Comparison of ENCODE assay signal across 14 cellular contexts in genomic region chr4:17336986-17337385, GRCh38.
A peak's percentile ranks its signal among the peaks of the same experiment; 100 is the strongest.
DNase-seq lines count a peak whose midpoint lies in the region; ATAC-seq, FAIRE-seq and TF ChIP-seq lines count a peak whose summit lies in the region.
"Had no signal": no experiment of that assay in that cellular context is flagged by ENCODE, and none has a peak within 500 bp of the region (broad histone marks: within the 10 kb centered on the region; RNA-seq: fewer than 3 reads in every experiment).

No MANE protein-coding gene starts in this region.

- H4K20me1 ChIP-seq in astrocyte (ENCODE audit: insufficient read depth, low read length) (no peaks in the 10 kb centered on the region), PC-3 (ENCODE audit: low read length) (no peaks in the 10 kb centered on the region)

- H3F3A ChIP-seq in PC-3 (ENCODE audit: low read length, unreplicated experiment), result no peaks in the 10 kb centered on the region

- H3K27ac ChIP-seq in astrocyte (ENCODE audit: low read depth, low read length) (no peak overlapping the region), PC-3 (ENCODE audit: low read length) (no peak overlapping the region)
- H3K27ac ChIP-seq: C4-2B, gastroesophageal sphincter, prostate gland had no signal

- CTCF ChIA-PET in activated CD4-positive, alpha-beta T cell treated with anti-CD3 and anti-CD28 coated beads for 36 hours (lab: Charles Lee), result interaction anchor here (0.7 to 5.1 kb wide), 7 partner anchors 9 to 137 kb away, joined by 3 to 20 read pairs (median 3); no protein-coding TSS in a partner anchor
- CTCF ChIA-PET in PC-3 (lab: Charles Lee), result no interaction called here

- intact Hi-C loops in activated CD4-positive, alpha-beta T cell treated with anti-CD3 and anti-CD28 coated beads for 36 hours (cut with DNase I, micrococcal nuclease), result loop anchor here (1.0 to 10.0 kb wide), 9 partner anchors 12 to 1652 kb away; partner anchors contain the start of genes TAPT1 (in 2 of the 2), DCAF16 (in 1 of the 2), FAM200B (in 1 of the 2) and LAP3 (in 1 of the 2)
- intact Hi-C loops in PC-3 (cut with micrococcal nuclease), result no loop called here

- BruUV-seq in PC-3 (replicated peaks; lab: Mats Ljungman, UMichigan), result no TSS peak

- peak overlapping the region; percentile 54 for H3K4me3 Mint-ChIP-seq in activated CD4-positive, alpha-beta T cell treated with anti-CD3 and anti-CD28 coated beads for 36 hours
- H3K4me3 Mint-ChIP-seq in astrocyte (ENCODE audit: unreplicated experiment) (no peak overlapping the region), progenitor cell of endocrine pancreas (ENCODE audit: low read depth) (no peak overlapping the region)

- H3K36me3 Mint-ChIP-seq in activated CD4-positive, alpha-beta T cell treated with anti-CD3 and anti-CD28 coated beads for 36 hours (ENCODE audit: low read depth), result no peaks in the 10 kb centered on the region
- H3K36me3 Mint-ChIP-seq in astrocyte (ENCODE audit: low read depth, unreplicated experiment), result no peaks in the 10 kb centered on the region
- H3K36me3 Mint-ChIP-seq in progenitor cell of endocrine pancreas (ENCODE audit: insufficient read depth), result no peaks in the 10 kb centered on the region

- FAIRE-seq in astrocyte (lab: Jason Lieb, UNC), result no peak
- FAIRE-seq: A204.1, colon had no signal

- H3K79me2 ChIP-seq in astrocyte (ENCODE audit: insufficient read depth, low read length), result no peaks in the 10 kb centered on the region
- no peaks in the 10 kb centered on the region for H3K79me2 ChIP-seq in PC-3 (ENCODE audit: low read length)

- peak overlapping the region; percentile 53 for H3K4me2 ChIP-seq in astrocyte (ENCODE audit: low read length)
- no peak overlapping the region for H3K4me2 ChIP-seq in PC-3 (ENCODE audit: low read length)

- H3K9me3 Mint-ChIP-seq in activated CD4-positive, alpha-beta T cell treated with anti-CD3 and anti-CD28 coated beads for 36 hours (ENCODE audit: low read depth), result no peaks in the 10 kb centered on the region
- H3K9me3 Mint-ChIP-seq in astrocyte (ENCODE audit: unreplicated experiment), result no peaks in the 10 kb centered on the region
- no peaks in the 10 kb centered on the region for H3K9me3 Mint-ChIP-seq in progenitor cell of endocrine pancreas (ENCODE audit: low read depth)

- no peaks in the 10 kb centered on the region for H3K36me3 ChIP-seq in astrocyte (ENCODE audit: insufficient read depth, low read length)
- H3K36me3 ChIP-seq in PC-3 (ENCODE audit: low read depth, low read length), result no peaks in the 10 kb centered on the region
- H3K36me3 ChIP-seq: gastroesophageal sphincter, prostate gland had no signal

- H3K9me2 ChIP-seq in PC-3 (replicated peaks; ENCODE audit: low read length), result no peaks in the 10 kb centered on the region

- H3K27me3 ChIP-seq in astrocyte (ENCODE audit: insufficient read depth, low read length), result no peaks in the 10 kb centered on the region
- peaks cover 46% of the 10 kb centered on the region for H3K27me3 ChIP-seq in PC-3 (ENCODE audit: low read length)
- H3K27me3 ChIP-seq: gastroesophageal sphincter had no signal

- POLR2A ChIA-PET in activated CD4-positive, alpha-beta T cell treated with anti-CD3 and anti-CD28 coated beads for 36 hours (lab: Charles Lee), result interaction anchor here (0.5 to 0.6 kb wide), 2 partner anchors 165 to 240 kb away, joined by 3 to 5 read pairs; partner anchors contain the start of gene LAP3
- POLR2A ChIA-PET in PC-3 (lab: Charles Lee; ENCODE audit: unreplicated experiment), result no interaction called here

- H3K4me1 ChIP-seq in astrocyte (ENCODE audit: insufficient read depth, low read length) (peaks cover 8% of the 10 kb centered on the region), PC-3 (ENCODE audit: insufficient read depth, low read length) (no peaks in the 10 kb centered on the region)
- H3K4me1 ChIP-seq: gastroesophageal sphincter, prostate gland had no signal

- H3K27ac Mint-ChIP-seq in activated CD4-positive, alpha-beta T cell treated with anti-CD3 and anti-CD28 coated beads for 36 hours, result peak overlapping the region; percentile 92
- H3K27ac Mint-ChIP-seq in astrocyte (ENCODE audit: unreplicated experiment) (no peak overlapping the region), progenitor cell of endocrine pancreas (no peak overlapping the region)

- H3K4me1 Mint-ChIP-seq in activated CD4-positive, alpha-beta T cell treated with anti-CD3 and anti-CD28 coated beads for 36 hours, result peaks cover 45% of the 10 kb centered on the region
- peaks cover 4% of the 10 kb centered on the region for H3K4me1 Mint-ChIP-seq in astrocyte (ENCODE audit: low read depth, unreplicated experiment)
- H3K4me1 Mint-ChIP-seq in progenitor cell of endocrine pancreas (ENCODE audit: low read depth), result peaks cover 1% of the 10 kb centered on the region

- no peaks in the 10 kb centered on the region for H3K27me3 Mint-ChIP-seq in activated CD4-positive, alpha-beta T cell treated with anti-CD3 and anti-CD28 coated beads for 36 hours
- H3K27me3 Mint-ChIP-seq in astrocyte (ENCODE audit: low read depth, unreplicated experiment) (no peaks in the 10 kb centered on the region), progenitor cell of endocrine pancreas (peaks cover 15% of the 10 kb centered on the region)

- peak; percentile 55 for ATAC-seq in activated CD4-positive, alpha-beta T cell treated with anti-CD3 and anti-CD28 coated beads for 36 hours
- ATAC-seq in GM19035 (IDR thresholded peaks at IDR 0.05; ENCODE audit: unreplicated experiment), result peak; percentile 2
- ATAC-seq in HG03571 (IDR thresholded peaks at IDR 0.05; ENCODE audit: unreplicated experiment), result peak; percentile 17
- no peak for ATAC-seq in PC-3

- H3K9ac ChIP-seq in astrocyte (ENCODE audit: low read length), result no peak overlapping the region
- H3K9ac ChIP-seq in PC-3 (ENCODE audit: low read length), result no peak overlapping the region

- H2AFZ ChIP-seq in astrocyte (ENCODE audit: low read depth, low read length) (no peak overlapping the region), PC-3 (ENCODE audit: low read length) (no peak overlapping the region)

- peak; percentile 15 for DNase-seq in activated CD4-positive, alpha-beta T cell treated with anti-CD3 and anti-CD28 coated beads for 36 hours
- no peak for DNase-seq in activated CD4-positive, alpha-beta T cell treated with anti-CD3 and anti-CD28 coated beads, Interleukin-2, amount 50 U/mL, for 48 hours
- DNase-seq in astrocyte (ENCODE audit: low read depth) (no peak), PC-3 (no peak), hypothalamus (lab: John Stamatoyannopoulos, UW) (no peak), progenitor cell of endocrine pancreas (ENCODE audit: low spot score, unreplicated experiment) (no peak)
- DNase-seq: NCI-H446 had no signal

- no peaks in the 10 kb centered on the region for H3K9me3 ChIP-seq in astrocyte (ENCODE audit: insufficient read depth, low read depth, low read length)
- H3K9me3 ChIP-seq in PC-3 (ENCODE audit: low read length), result no peaks in the 10 kb centered on the region
- H3K9me3 ChIP-seq: gastroesophageal sphincter, prostate gland had no signal

- H3K4me3 ChIP-seq in astrocyte (ENCODE audit: insufficient read depth, low read depth, low read length) (no peak overlapping the region), PC-3 (ENCODE audit: low read length) (no peak overlapping the region)
- H3K4me3 ChIP-seq: gastroesophageal sphincter, prostate gland had no signal

- TF ChIP-seq CTCF in astrocyte (IDR thresholded peaks at IDR 0.05; ENCODE audit: insufficient read depth, low read depth, low read length) (no peak), PC-3 (conservative IDR thresholded peaks at IDR 0.05; ENCODE audit: low read depth, low read length) (no peak), progenitor cell of endocrine pancreas (IDR thresholded peaks at IDR 0.05; ENCODE audit: unreplicated experiment) (no peak)
